Comparison of ENCODE assay signal across 9 cellular contexts in genomic region chr10:43304687-43305333, GRCh38. TPM values are rescaled to one million over a fixed set of nuclear protein-coding genes. Genes with fewer than 3 reads are reported as not detected.
A peak's percentile ranks its signal among the peaks of the same experiment; 100 is the strongest.
DNase-seq lines count a peak whose midpoint lies in the region; ATAC-seq and TF ChIP-seq lines count a peak whose summit lies in the region.
"Had no signal": no experiment of that assay in that cellular context is flagged by ENCODE, and none has a peak within 500 bp of the region (broad histone marks: within the 10 kb centered on the region; RNA-seq: fewer than 3 reads in every experiment).

No MANE protein-coding gene starts in this region.

- H4K20me1 ChIP-seq in DOHH2 (ENCODE audit: control insufficient read depth, insufficient read depth, low read depth, low read length): no peaks in the 10 kb centered on the region

- H3K9me2 ChIP-seq in DOHH2 (replicated peaks; ENCODE audit: control insufficient read depth, low read length): no peaks in the 10 kb centered on the region

- DNase-seq in NCI-H2227 treated with DMSO at 0.1 percent for 48 hours (lab: John Stamatoyannopoulos, UW) (peak; percentile 10), activated T-cell treated with anti-CD3 and anti-CD28 coated beads for 24 hours (ENCODE audit: low read depth) (peak; percentile 40), mucosa of gallbladder (ENCODE audit: low spot score) (peak; percentile 64), cortex of kidney (lab: John Stamatoyannopoulos, UW) (no peak)
- peak; percentile 28 to 32 for DNase-seq in stimulated activated CD8-positive, alpha-beta memory T cell treated with anti-CD3 and anti-CD28 coated beads, Interleukin-4, amount 100 ng/mL, for 1 hour (ENCODE audit: low read depth in 2 of 2, low spot score in 1 of 2)

- H3K27me3 ChIP-seq in DOHH2 (ENCODE audit: control insufficient read depth, low read length): peaks cover 24% of the 10 kb centered on the region

- H3K4me1 ChIP-seq in DOHH2 (ENCODE audit: control insufficient read depth, low read length): no peaks in the 10 kb centered on the region

- no peaks in the 10 kb centered on the region for H3F3A ChIP-seq in DOHH2 (ENCODE audit: control insufficient read depth, insufficient read depth)

- no peak for TF ChIP-seq CTCF in DOHH2 (IDR thresholded peaks at IDR 0.05; ENCODE audit: low read depth, low read length, poor library complexity, severe bottlenecking)

- H3K4me2 ChIP-seq in DOHH2 (ENCODE audit: low read length): peak overlapping the region; percentile 24; the same call in 1 of the 2 replicates

- ATAC-seq in esophagus mucosa (peak; percentile 60), GM21381 (IDR thresholded peaks at IDR 0.05; ENCODE audit: unreplicated experiment) (no peak)

- H3K9me3 ChIP-seq in DOHH2 (ENCODE audit: control insufficient read depth, insufficient read depth, low read length): peaks cover 11% of the 10 kb centered on the region; the same call in 1 of the 2 replicates

- H3K79me2 ChIP-seq in DOHH2 (ENCODE audit: control insufficient read depth, low read length): no peaks in the 10 kb centered on the region

- H3K36me3 ChIP-seq in DOHH2 (ENCODE audit: control insufficient read depth, low read length): no peaks in the 10 kb centered on the region

- H3K4me3 ChIP-seq in DOHH2 (ENCODE audit: low read length): 0 out of 2 replicates have a peak overlapping the region, but pooled peaks have one; percentile 16

- no peak overlapping the region for H3K27ac ChIP-seq in DOHH2 (ENCODE audit: low read depth, low read length)

RNA-seq across cellular contexts. Expression of gene RASGEF1A, which starts 37.9 kb away (rescaled TPM):
- total RNA-seq in esophagus mucosa (1.00 TPM), mucosa of gallbladder (4.4 TPM)
- total RNA-seq: HT1080 had no signal
